In the genomic region with DNA sequence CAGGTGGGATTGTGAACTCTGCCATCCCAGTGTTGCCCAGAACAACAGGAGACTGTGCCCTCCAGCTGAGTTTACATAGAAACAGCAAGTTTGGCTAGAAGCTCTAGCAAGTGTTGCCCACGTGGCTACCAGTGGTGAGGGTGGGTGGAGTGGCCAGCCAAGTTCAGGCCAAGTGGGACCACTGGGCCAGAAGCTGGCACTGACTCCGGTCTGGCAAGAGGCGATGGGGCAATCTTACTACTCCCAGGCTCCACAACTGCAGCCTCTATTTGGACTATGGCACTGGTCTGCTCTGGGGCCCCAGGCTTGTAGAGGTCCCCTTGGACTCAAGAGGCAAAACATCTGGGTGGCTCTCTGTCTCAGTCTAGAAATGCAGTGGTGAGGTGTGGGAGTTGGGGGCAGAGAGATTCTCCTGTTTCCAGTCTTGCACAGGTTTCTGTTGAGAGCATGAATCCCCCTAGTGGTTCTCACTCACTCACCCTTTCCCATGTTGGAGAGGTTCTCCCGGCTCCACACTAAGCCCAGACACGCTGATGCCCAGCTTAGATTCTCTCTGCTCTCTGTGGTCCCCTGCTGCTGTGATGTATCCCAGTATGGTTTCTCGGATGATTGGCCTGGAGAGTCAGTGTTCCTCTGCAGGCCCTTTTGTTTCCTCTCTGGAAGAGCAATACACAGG, we compare ENCODE assay signal across 23 cellular contexts.
"Had no signal": no experiment of that assay in that cellular context is flagged by ENCODE, and none has a peak within 500 bp of the region (broad histone marks: within the 10 kb centered on the region; RNA-seq: fewer than 3 reads in every experiment).

No MANE protein-coding gene starts in this region.

- H3K27ac ChIP-seq: breast epithelium had no signal

- H3K27me3 ChIP-seq: breast epithelium had no signal

- H3K36me3 ChIP-seq: breast epithelium had no signal

- H3K27me3 Mint-ChIP-seq: activated B cell treated with CpG ODN at 0.5 μM for 24 hours; activated CD4-positive, alpha-beta T cell treated with anti-CD3 and anti-CD28 coated beads, Interleukin-2, amount 10 ng/mL, durations not matched to agents 24 days and 14 days had no signal

- DNase-seq: activated B cell treated with CpG ODN at 0.5 μM for 24 hours; activated CD4-positive, alpha-beta T cell treated with anti-CD3 and anti-CD28 coated beads for 1 hour; activated CD4-positive, alpha-beta T cell treated with anti-CD3 and anti-CD28 coated beads, Interleukin-2, amount 10 ng/mL, durations not matched to agents 24 days and 14 days; activated CD4-positive, alpha-beta T cell treated with anti-CD3 and anti-CD28 coated beads, Interleukin-2, amount 50 U/mL, for 48 hours; activated CD8-positive, alpha-beta memory T cell treated with anti-CD3 and anti-CD28 coated beads, Interleukin-2, amount 50 U/mL, for 4 hours; activated naive CD4-positive, alpha-beta T cell treated with anti-CD3 and anti-CD28 coated beads, Interleukin-2, amount 50 U/mL, for 16 hours; activated T-cell treated with anti-CD3 and anti-CD28 coated beads, Interleukin-2, amount 50 U/mL, for 72 hours; aorta; caudate nucleus; Karpas-422; MM.1S; NCI-H1105; NCI-H1436; NCI-H1694 treated with DMSO at 0.1 percent for 48 hours; NCI-H2081 treated with DMSO at 0.1 percent for 48 hours; NCI-H2171 treated with DMSO at 0.1 percent for 48 hours; NCI-H226; NCI-H526; NCI-H774 had no signal

- H3K4me1 ChIP-seq: breast epithelium had no signal

- H3K27ac Mint-ChIP-seq: activated B cell treated with CpG ODN at 0.5 μM for 24 hours; activated CD4-positive, alpha-beta T cell treated with anti-CD3 and anti-CD28 coated beads, Interleukin-2, amount 10 ng/mL, durations not matched to agents 24 days and 14 days; activated T-cell treated with anti-CD3 and anti-CD28 coated beads, Interleukin-2, amount 50 U/mL, for 72 hours; activated T-helper 2 cell treated with anti-CD3 and anti-CD28 coated beads, Interferon-gamma antibody, Interleukin-2, Interleukin-4, amounts not matched to agents 10 μg/mL and 5 μg/mL and 100 μg/mL, durations not matched to agents 14 hours and 24 hours and 36 hours; T-helper 1 cell treated with Interleukin-12 subunit alpha and Interleukin-12 subunit beta and Interleukin-4 antibody, amounts not matched to agents 30 μg/mL and 1 μg/mL, for 36 hours had no signal

- H3K4me3 Mint-ChIP-seq: activated B cell treated with CpG ODN at 0.5 μM for 24 hours; activated CD4-positive, alpha-beta T cell treated with anti-CD3 and anti-CD28 coated beads, Interleukin-2, amount 10 ng/mL, durations not matched to agents 24 days and 14 days; activated T-cell treated with anti-CD3 and anti-CD28 coated beads, Interleukin-2, amount 50 U/mL, for 72 hours; T-helper 1 cell treated with Interleukin-12 subunit alpha and Interleukin-12 subunit beta and Interleukin-4 antibody, amounts not matched to agents 30 μg/mL and 1 μg/mL, for 36 hours had no signal

- H3K4me3 ChIP-seq: breast epithelium, K562 had no signal

- H3K4me1 Mint-ChIP-seq: activated B cell treated with CpG ODN at 0.5 μM for 24 hours; activated CD4-positive, alpha-beta T cell treated with anti-CD3 and anti-CD28 coated beads, Interleukin-2, amount 10 ng/mL, durations not matched to agents 24 days and 14 days had no signal

- ATAC-seq: activated T-cell treated with anti-CD3 and anti-CD28 coated beads, Interleukin-2, amount 50 U/mL, for 72 hours; K562 had no signal
